In the genomic region with DNA sequence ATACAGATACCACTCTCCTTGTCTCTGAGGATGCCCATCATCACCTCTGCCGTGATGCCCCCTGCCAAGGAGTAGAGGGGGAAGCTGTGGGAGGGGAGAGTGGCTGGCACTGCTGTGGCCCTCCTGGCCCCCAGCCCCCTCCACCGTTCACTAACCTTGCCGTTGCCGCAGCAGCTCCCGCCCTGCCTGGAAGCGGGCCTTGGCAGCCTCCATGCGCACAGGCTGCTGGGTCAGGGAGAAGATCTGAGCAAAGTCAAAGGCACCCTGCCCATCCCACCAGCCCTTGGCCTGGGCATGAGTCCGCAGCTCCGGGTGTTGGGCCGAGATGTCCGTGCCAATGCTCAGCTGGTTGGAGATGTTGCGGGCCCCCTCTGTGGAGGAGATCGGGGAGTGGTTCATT, we compare ENCODE assay signal across 19 cellular contexts. TPM values are rescaled to one million over a fixed set of nuclear protein-coding genes. Genes with fewer than 3 reads are reported as not detected.
DNase-seq lines count a peak whose midpoint lies in the region; ATAC-seq and TF ChIP-seq lines count a peak whose summit lies in the region.
"Had no signal": no experiment of that assay in that cellular context is flagged by ENCODE, and none has a peak within 500 bp of the region (broad histone marks: within the 10 kb centered on the region; RNA-seq: fewer than 3 reads in every experiment).

No MANE protein-coding gene starts in this region.

- no peak overlapping the region for H3K23ac ChIP-seq in mesendoderm (ENCODE audit: low read length)

- peaks cover 21 to 98% (median 67%) of the 10 kb centered on the region in 6 donors for H3K4me1 ChIP-seq in spleen
- H3K4me1 ChIP-seq in mesendoderm (ENCODE audit: control insufficient read depth, low read depth, low read length): peaks cover 2% of the 10 kb centered on the region

- no peaks in the 10 kb centered on the region for H3K79me2 ChIP-seq in mesendoderm (ENCODE audit: control insufficient read depth, insufficient read depth, low read length)

- no peak for ATAC-seq in activated naive CD8-positive, alpha-beta T cell treated with anti-CD3 and anti-CD28 coated beads, Interleukin-2, amount 50 U/mL, for 24 hours
- ATAC-seq in T-helper 17 cell (no peak), GM21723 (IDR thresholded peaks at IDR 0.05; ENCODE audit: unreplicated experiment) (no peak)
- no peak for ATAC-seq in central memory CD8-positive, alpha-beta T cell (replicated peaks; ENCODE audit: extremely low read depth, poor library complexity, severe bottlenecking)
- no peak for ATAC-seq in activated CD8-positive, alpha-beta memory T cell treated with anti-CD3 and anti-CD28 coated beads, Interleukin-2, amount 10 ng/mL, durations not matched to agents 7 days and 5 days

- H4K5ac ChIP-seq in mesendoderm (ENCODE audit: low read length): no peak overlapping the region

- no peak overlapping the region for H2BK120ac ChIP-seq in mesendoderm (ENCODE audit: low read depth, low read length)

- H3K4ac ChIP-seq in mesendoderm (ENCODE audit: low read depth, low read length): no peak overlapping the region

- intact Hi-C loops in spleen (cut with DNase I; ENCODE audit: low total_unique reads): no loop called here

- H3K27me3 ChIP-seq in spleen (replicated peaks in 1 of 7) (peaks cover 0 to under 1% (median 0%) of the 10 kb centered on the region in 7 donors), mesendoderm (ENCODE audit: insufficient read depth, low read length, poor library complexity) (no peaks in the 10 kb centered on the region)

- peaks cover 0 to 42% (median 15%) of the 10 kb centered on the region in 6 donors for H3K36me3 ChIP-seq in spleen
- H3K36me3 ChIP-seq in mesendoderm (ENCODE audit: control insufficient read depth, insufficient read depth, low read length): no peaks in the 10 kb centered on the region

- no peak overlapping the region for H2AK5ac ChIP-seq in mesendoderm (ENCODE audit: low read length)

- no peak for DNase-seq in activated naive CD8-positive, alpha-beta T cell treated with anti-CD3 and anti-CD28 coated beads, Interleukin-2, amount 50 U/mL, for 24 hours
- DNase-seq in T-helper 17 cell: no peak
- no peak for DNase-seq in central memory CD8-positive, alpha-beta T cell (ENCODE audit: low spot score in 2 of 2)
- DNase-seq in spleen: no peak
- no peak for DNase-seq in activated CD8-positive, alpha-beta memory T cell treated with anti-CD3 and anti-CD28 coated beads, Interleukin-2, amount 10 ng/mL, durations not matched to agents 7 days and 5 days
- no peak for DNase-seq in mesendoderm
- DNase-seq: C1 segment of cervical spinal cord, KG1, MV-4-11, NCI-H1417, NCI-H187, NCI-H2107, NCI-H226, NCI-H524, NCI-H82, PC-9, SIG-M5 had no signal

- TF ChIP-seq CTCF in spleen (IDR thresholded peaks at IDR 0.05 in 8 of 11, conservative IDR thresholded peaks at IDR 0.05 in 3 of 11): no peak

- H3K4me1 Mint-ChIP-seq in activated naive CD8-positive, alpha-beta T cell (ENCODE audit: low read depth): peaks cover 46% of the 10 kb centered on the region
- H3K4me1 Mint-ChIP-seq in activated naive CD8-positive, alpha-beta T cell treated with anti-CD3 and anti-CD28 coated beads, Interleukin-2, amount 50 U/mL, for 24 hours: peaks cover 45% of the 10 kb centered on the region
- peaks cover 34% of the 10 kb centered on the region for H3K4me1 Mint-ChIP-seq in T-helper 17 cell
- H3K4me1 Mint-ChIP-seq in central memory CD8-positive, alpha-beta T cell: peaks cover 39% of the 10 kb centered on the region
- H3K4me1 Mint-ChIP-seq in activated CD8-positive, alpha-beta memory T cell treated with anti-CD3 and anti-CD28 coated beads, Interleukin-2, amount 10 ng/mL, durations not matched to agents 7 days and 5 days: peaks cover 50% of the 10 kb centered on the region

- H3K27ac ChIP-seq in spleen: peak overlapping the region in 5 of 8 donors; percentile 68 to 85 (median 79)
- H3K27ac ChIP-seq in mesendoderm (ENCODE audit: low read depth, low read length): no peak overlapping the region
- H3K27ac ChIP-seq: PC-9 had no signal

- no peak overlapping the region for H3K4me3 ChIP-seq in spleen
- no peak overlapping the region for H3K4me3 ChIP-seq in mesendoderm (ENCODE audit: low read length)
- H3K4me3 ChIP-seq: PC-9 had no signal

- no peak overlapping the region for H3K9ac ChIP-seq in mesendoderm (ENCODE audit: low read length)

- H3K36me3 Mint-ChIP-seq in activated naive CD8-positive, alpha-beta T cell: no peaks in the 10 kb centered on the region
- H3K36me3 Mint-ChIP-seq in activated naive CD8-positive, alpha-beta T cell treated with anti-CD3 and anti-CD28 coated beads, Interleukin-2, amount 50 U/mL, for 24 hours (ENCODE audit: low read depth): no peaks in the 10 kb centered on the region
- H3K36me3 Mint-ChIP-seq in T-helper 17 cell (ENCODE audit: low read depth): no peaks in the 10 kb centered on the region
- peaks cover 5% of the 10 kb centered on the region for H3K36me3 Mint-ChIP-seq in central memory CD8-positive, alpha-beta T cell (ENCODE audit: insufficient read depth)
- no peaks in the 10 kb centered on the region for H3K36me3 Mint-ChIP-seq in activated CD8-positive, alpha-beta memory T cell treated with anti-CD3 and anti-CD28 coated beads, Interleukin-2, amount 10 ng/mL, durations not matched to agents 7 days and 5 days

- H3K27ac Mint-ChIP-seq in activated naive CD8-positive, alpha-beta T cell: no peak overlapping the region
- no peak overlapping the region for H3K27ac Mint-ChIP-seq in activated naive CD8-positive, alpha-beta T cell treated with anti-CD3 and anti-CD28 coated beads, Interleukin-2, amount 50 U/mL, for 24 hours
- H3K27ac Mint-ChIP-seq in T-helper 17 cell: no peak overlapping the region
- H3K27ac Mint-ChIP-seq in central memory CD8-positive, alpha-beta T cell (ENCODE audit: low read depth): no peak overlapping the region
- no peak overlapping the region for H3K27ac Mint-ChIP-seq in activated CD8-positive, alpha-beta memory T cell treated with anti-CD3 and anti-CD28 coated beads, Interleukin-2, amount 10 ng/mL, durations not matched to agents 7 days and 5 days

- peak overlapping the region; percentile 20 for H3K4me3 Mint-ChIP-seq in activated naive CD8-positive, alpha-beta T cell
- H3K4me3 Mint-ChIP-seq in activated naive CD8-positive, alpha-beta T cell treated with anti-CD3 and anti-CD28 coated beads, Interleukin-2, amount 50 U/mL, for 24 hours: no peak overlapping the region
- peak overlapping the region; percentile 39 for H3K4me3 Mint-ChIP-seq in T-helper 17 cell
- H3K4me3 Mint-ChIP-seq in central memory CD8-positive, alpha-beta T cell: peak overlapping the region; percentile 29
- H3K4me3 Mint-ChIP-seq in activated CD8-positive, alpha-beta memory T cell treated with anti-CD3 and anti-CD28 coated beads, Interleukin-2, amount 10 ng/mL, durations not matched to agents 7 days and 5 days: no peak overlapping the region

- CTCF ChIA-PET in activated CD8-positive, alpha-beta memory T cell treated with anti-CD3 and anti-CD28 coated beads, Interleukin-2, amount 10 ng/mL, durations not matched to agents 7 days and 5 days (lab: Charles Lee): interaction anchor here (1.9 to 3.4 kb wide), 2 partner anchors 52 to 111 kb away, joined by 4 to 20 read pairs; no protein-coding TSS in a partner anchor

- H4K8ac ChIP-seq in mesendoderm (ENCODE audit: low read depth, low read length): no peak overlapping the region

- no peaks in the 10 kb centered on the region for H3K27me3 Mint-ChIP-seq in activated naive CD8-positive, alpha-beta T cell
- H3K27me3 Mint-ChIP-seq in activated naive CD8-positive, alpha-beta T cell treated with anti-CD3 and anti-CD28 coated beads, Interleukin-2, amount 50 U/mL, for 24 hours: no peaks in the 10 kb centered on the region
- H3K27me3 Mint-ChIP-seq in T-helper 17 cell: no peaks in the 10 kb centered on the region
- no peaks in the 10 kb centered on the region for H3K27me3 Mint-ChIP-seq in central memory CD8-positive, alpha-beta T cell
- no peaks in the 10 kb centered on the region for H3K27me3 Mint-ChIP-seq in activated CD8-positive, alpha-beta memory T cell treated with anti-CD3 and anti-CD28 coated beads, Interleukin-2, amount 10 ng/mL, durations not matched to agents 7 days and 5 days

- H3K79me1 ChIP-seq in mesendoderm (ENCODE audit: low read length): peaks cover 3% of the 10 kb centered on the region

- H3K9me3 ChIP-seq in T-helper 17 cell (ENCODE audit: control insufficient read depth, low read length, poor library complexity, severe bottlenecking) (no peaks in the 10 kb centered on the region), spleen (no peaks in the 10 kb centered on the region)

- no peak overlapping the region for H3K56ac ChIP-seq in mesendoderm (ENCODE audit: low read length)

- H2BK5ac ChIP-seq in mesendoderm (ENCODE audit: low read length): no peak overlapping the region

- H3K18ac ChIP-seq in mesendoderm (ENCODE audit: low read length): no peak overlapping the region

- TF ChIP-seq POLR2A in spleen (IDR thresholded peaks at IDR 0.05): no peak

- no peaks in the 10 kb centered on the region for H3K9me3 Mint-ChIP-seq in activated naive CD8-positive, alpha-beta T cell (ENCODE audit: low read depth)
- no peaks in the 10 kb centered on the region for H3K9me3 Mint-ChIP-seq in activated naive CD8-positive, alpha-beta T cell treated with anti-CD3 and anti-CD28 coated beads, Interleukin-2, amount 50 U/mL, for 24 hours
- H3K9me3 Mint-ChIP-seq in central memory CD8-positive, alpha-beta T cell: no peaks in the 10 kb centered on the region
- H3K9me3 Mint-ChIP-seq in activated CD8-positive, alpha-beta memory T cell treated with anti-CD3 and anti-CD28 coated beads, Interleukin-2, amount 10 ng/mL, durations not matched to agents 7 days and 5 days (ENCODE audit: low read depth): no peaks in the 10 kb centered on the region

- H3K4me2 ChIP-seq in mesendoderm (ENCODE audit: low read length): no peak overlapping the region

- no peak overlapping the region for H2BK15ac ChIP-seq in mesendoderm (replicated peaks; ENCODE audit: low read depth)

- WGBS in spleen, 5 donors: 91 to 97% (median 95%) methylated on average over 7 to 13 of the region's 13 CpGs
- WGBS in mesendoderm (ENCODE audit: extremely low coverage, insufficient coverage, low lambda C conversion rate): no CpG with 5 or more reads among the region's 13 CpGs

RNA-seq across cellular contexts. Expression of gene SCRN2, which starts 2.4 kb away (rescaled TPM):
- total RNA-seq in T-helper 17 cell (10 to 100 TPM; 21.4 to 27.1 TPM), spleen (10 to 100 TPM; 37.5 to 59.4 (median 49.0) TPM)
- 10 to 100 TPM; 38.9 to 58.0 (median 50.4) TPM for polyA plus RNA-seq in spleen
- 10 to 100 TPM; 28.1 to 33.8 TPM for total RNA-seq in activated CD8-positive, alpha-beta memory T cell treated with anti-CD3 and anti-CD28 coated beads, Interleukin-2, amount 10 ng/mL, durations not matched to agents 7 days and 5 days
- 6.6 TPM for polyA plus RNA-seq in mesendoderm (2013, experiment 1 of 2)
- 7.7 TPM for polyA plus RNA-seq in mesendoderm (2013, experiment 2 of 2)

RNA-seq across cellular contexts. Expression of gene LRRC46, which starts 7.2 kb away (rescaled TPM):
- total RNA-seq in T-helper 17 cell (under 1 TPM; 0.90 to 0.99 TPM), spleen (1 to 10 TPM in 3 of 7 donors, under 1 TPM in 4; 0.42 to 1.3 (median 0.66) TPM)
- 1 to 10 TPM; 1.0 to 1.4 (median 1.2) TPM for polyA plus RNA-seq in spleen
- under 1 TPM; 0.14 to 0.44 TPM for total RNA-seq in activated CD8-positive, alpha-beta memory T cell treated with anti-CD3 and anti-CD28 coated beads, Interleukin-2, amount 10 ng/mL, durations not matched to agents 7 days and 5 days
- 0.20 TPM for polyA plus RNA-seq in mesendoderm (2013, experiment 1 of 2)
- 0.43 TPM for polyA plus RNA-seq in mesendoderm (2013, experiment 2 of 2)

RNA-seq across cellular contexts. Expression of gene MRPL10, which starts 7.3 kb away (rescaled TPM):
- total RNA-seq in T-helper 17 cell (10 to 100 TPM; 82.3 to 90.2 TPM), spleen (10 to 100 TPM; 24.4 to 46.1 (median 32.2) TPM)
- 10 to 100 TPM; 27.2 to 42.3 (median 36.2) TPM for polyA plus RNA-seq in spleen
- 10 to 100 TPM; 54.4 to 64.9 TPM for total RNA-seq in activated CD8-positive, alpha-beta memory T cell treated with anti-CD3 and anti-CD28 coated beads, Interleukin-2, amount 10 ng/mL, durations not matched to agents 7 days and 5 days
- polyA plus RNA-seq in mesendoderm (2013, experiment 1 of 2): 60.1 TPM
- polyA plus RNA-seq in mesendoderm (2013, experiment 2 of 2): 60.8 TPM

RNA-seq across cellular contexts. Expression of gene SP6, which starts 12.3 kb away (rescaled TPM):
- total RNA-seq in T-helper 17 cell (under 1 TPM; 0.20 to 0.21 TPM), spleen (1 to 10 TPM in 5 of 7 donors, under 1 TPM in 2; 0.19 to 3.0 (median 2.0) TPM)
- under 1 TPM; 0.11 to 0.90 (median 0.27) TPM for polyA plus RNA-seq in spleen
- total RNA-seq in activated CD8-positive, alpha-beta memory T cell treated with anti-CD3 and anti-CD28 coated beads, Interleukin-2, amount 10 ng/mL, durations not matched to agents 7 days and 5 days: under 1 TPM in 1 of 2 experiments, not detected in 1; 0.12 TPM
- 0.91 TPM for polyA plus RNA-seq in mesendoderm (2013, experiment 1 of 2)
- 0.78 TPM for polyA plus RNA-seq in mesendoderm (2013, experiment 2 of 2)

RNA-seq across cellular contexts. Expression of gene OSBPL7, which starts 17.0 kb away (rescaled TPM):
- total RNA-seq in T-helper 17 cell: 10 to 100 TPM; 52.4 to 59.6 TPM
- total RNA-seq in spleen: 10 to 100 TPM; 17.3 to 33.3 (median 23.0) TPM
- polyA plus RNA-seq in spleen: 10 to 100 TPM in 2 of 3 donors, 1 to 10 TPM in 1; 7.7 to 17.7 (median 10.7) TPM
- total RNA-seq in activated CD8-positive, alpha-beta memory T cell treated with anti-CD3 and anti-CD28 coated beads, Interleukin-2, amount 10 ng/mL, durations not matched to agents 7 days and 5 days: 10 to 100 TPM; 30.3 to 47.8 TPM
- 1.9 TPM for polyA plus RNA-seq in mesendoderm (2013, experiment 1 of 2)
- polyA plus RNA-seq in mesendoderm (2013, experiment 2 of 2): 2.0 TPM

Comparison
In these comparisons a context has a peak if more than half of its experiments do, and no peak if none do; other contexts are left out.
1. H3K4me3 Mint-ChIP-seq: peak in activated naive CD8-positive, alpha-beta T cell (single experiment), T-helper 17 cell (single experiment) and central memory CD8-positive, alpha-beta T cell (single experiment); none in activated naive CD8-positive, alpha-beta T cell treated with anti-CD3 and anti-CD28 coated beads, Interleukin-2, amount 50 U/mL, for 24 hours (single experiment) and activated CD8-positive, alpha-beta memory T cell treated with anti-CD3 and anti-CD28 coated beads, Interleukin-2, amount 10 ng/mL, durations not matched to agents 7 days and 5 days (single experiment).